In genomic region chr4:183600189-183600685, GRCh38 we compare ENCODE assay signal across 9 cellular contexts. TPM values are rescaled to one million over a fixed set of nuclear protein-coding genes. Genes with fewer than 3 reads are reported as not detected.
DNase-seq lines count a peak whose midpoint lies in the region; ATAC-seq and TF ChIP-seq lines count a peak whose summit lies in the region.
"Had no signal": no experiment of that assay in that cellular context is flagged by ENCODE, and none has a peak within 500 bp of the region (broad histone marks: within the 10 kb centered on the region; RNA-seq: fewer than 3 reads in every experiment).

No MANE protein-coding gene starts in this region.

- H3K4me1 Mint-ChIP-seq in activated T-cell treated with anti-CD3 and anti-CD28 coated beads, Interleukin-2, amount 50 U/mL, for 4 hours (ENCODE audit: low read depth) = no peaks in the 10 kb centered on the region
- no peaks in the 10 kb centered on the region for H3K4me1 Mint-ChIP-seq in activated T-cell treated with anti-CD3 and anti-CD28 coated beads, Interleukin-2, amount 50 U/mL, for 24 hours (ENCODE audit: low read depth)

- peak; percentile 73 for TF ChIP-seq CTCF in choroid plexus epithelial cell (conservative IDR thresholded peaks at IDR 0.05; ENCODE audit: low read depth, low read length)

- peak; percentile 7 for DNase-seq in activated T-cell treated with anti-CD3 and anti-CD28 coated beads, Interleukin-2, amount 50 U/mL, for 4 hours
- no peak for DNase-seq in activated T-cell treated with anti-CD3 and anti-CD28 coated beads, Interleukin-2, amount 50 U/mL, for 24 hours
- DNase-seq in NAMALWA (ENCODE audit: low spot score) (peak; percentile 50), choroid plexus epithelial cell (ENCODE audit: low read depth) (peak; percentile 53), renal cortical epithelial cell (ENCODE audit: low read depth) (peak; percentile 25), activated gamma-delta T cell treated with Interleukin-2 at 50 U/mL for 16 hours (no peak), NCI-H1092 (lab: John Stamatoyannopoulos, UW) (no peak), CD1c-positive myeloid dendritic cell (ENCODE audit: extremely low spot score) (no peak)
- DNase-seq: activated CD8-positive, alpha-beta memory T cell treated with anti-CD3 and anti-CD28 coated beads, Interleukin-2, amount 50 U/mL, for 4 hours had no signal

- H3K27ac Mint-ChIP-seq in activated T-cell treated with anti-CD3 and anti-CD28 coated beads, Interleukin-2, amount 50 U/mL, for 24 hours = no peak overlapping the region

- no peak overlapping the region for H3K4me3 ChIP-seq in choroid plexus epithelial cell (ENCODE audit: low read depth, low read length)

- no peaks in the 10 kb centered on the region for H3K9me3 Mint-ChIP-seq in activated T-cell treated with anti-CD3 and anti-CD28 coated beads, Interleukin-2, amount 50 U/mL, for 4 hours
- H3K9me3 Mint-ChIP-seq in activated T-cell treated with anti-CD3 and anti-CD28 coated beads, Interleukin-2, amount 50 U/mL, for 24 hours = no peaks in the 10 kb centered on the region

- H3K4me3 Mint-ChIP-seq in activated T-cell treated with anti-CD3 and anti-CD28 coated beads, Interleukin-2, amount 50 U/mL, for 4 hours = no peak overlapping the region
- H3K4me3 Mint-ChIP-seq in activated T-cell treated with anti-CD3 and anti-CD28 coated beads, Interleukin-2, amount 50 U/mL, for 24 hours = no peak overlapping the region

- no peaks in the 10 kb centered on the region for H3K36me3 Mint-ChIP-seq in activated T-cell treated with anti-CD3 and anti-CD28 coated beads, Interleukin-2, amount 50 U/mL, for 4 hours (ENCODE audit: insufficient read depth)
- no peaks in the 10 kb centered on the region for H3K36me3 Mint-ChIP-seq in activated T-cell treated with anti-CD3 and anti-CD28 coated beads, Interleukin-2, amount 50 U/mL, for 24 hours (ENCODE audit: low read depth)

- no peaks in the 10 kb centered on the region for H3K27me3 Mint-ChIP-seq in activated T-cell treated with anti-CD3 and anti-CD28 coated beads, Interleukin-2, amount 50 U/mL, for 4 hours (ENCODE audit: low read depth)
- peaks cover 4% of the 10 kb centered on the region for H3K27me3 Mint-ChIP-seq in activated T-cell treated with anti-CD3 and anti-CD28 coated beads, Interleukin-2, amount 50 U/mL, for 24 hours

- ATAC-seq in activated T-cell treated with anti-CD3 and anti-CD28 coated beads, Interleukin-2, amount 50 U/mL, for 4 hours = no peak

RNA-seq across cellular contexts. Expression of gene RWDD4, which starts 58.7 kb away (rescaled TPM):
- 10 to 100 TPM; 28.0 to 30.7 (median 29.7) TPM for total RNA-seq in activated T-cell treated with anti-CD3 and anti-CD28 coated beads, Interleukin-2, amount 50 U/mL, for 4 hours
- total RNA-seq in renal cortical epithelial cell = 23.4 and 28.5 TPM in 2 replicates

RNA-seq across cellular contexts. Expression of gene TRAPPC11, which starts 58.9 kb away (rescaled TPM):
- 10 to 100 TPM; 21.2 to 24.3 (median 23.4) TPM for total RNA-seq in activated T-cell treated with anti-CD3 and anti-CD28 coated beads, Interleukin-2, amount 50 U/mL, for 4 hours
- 48.1 and 63.6 TPM in 2 replicates for total RNA-seq in renal cortical epithelial cell

Comparison
In these comparisons a context has a peak if more than half of its experiments do, and no peak if none do; other contexts are left out.
1. DNase-seq: peak in activated T-cell treated with anti-CD3 and anti-CD28 coated beads, Interleukin-2, amount 50 U/mL, for 4 hours (single experiment), NAMALWA (single experiment), choroid plexus epithelial cell (single experiment) and renal cortical epithelial cell (single experiment); none in activated T-cell treated with anti-CD3 and anti-CD28 coated beads, Interleukin-2, amount 50 U/mL, for 24 hours (single experiment), activated gamma-delta T cell treated with Interleukin-2 at 50 U/mL for 16 hours (single experiment), NCI-H1092 (single experiment) and CD1c-positive myeloid dendritic cell (single experiment).